In the genomic region with DNA sequence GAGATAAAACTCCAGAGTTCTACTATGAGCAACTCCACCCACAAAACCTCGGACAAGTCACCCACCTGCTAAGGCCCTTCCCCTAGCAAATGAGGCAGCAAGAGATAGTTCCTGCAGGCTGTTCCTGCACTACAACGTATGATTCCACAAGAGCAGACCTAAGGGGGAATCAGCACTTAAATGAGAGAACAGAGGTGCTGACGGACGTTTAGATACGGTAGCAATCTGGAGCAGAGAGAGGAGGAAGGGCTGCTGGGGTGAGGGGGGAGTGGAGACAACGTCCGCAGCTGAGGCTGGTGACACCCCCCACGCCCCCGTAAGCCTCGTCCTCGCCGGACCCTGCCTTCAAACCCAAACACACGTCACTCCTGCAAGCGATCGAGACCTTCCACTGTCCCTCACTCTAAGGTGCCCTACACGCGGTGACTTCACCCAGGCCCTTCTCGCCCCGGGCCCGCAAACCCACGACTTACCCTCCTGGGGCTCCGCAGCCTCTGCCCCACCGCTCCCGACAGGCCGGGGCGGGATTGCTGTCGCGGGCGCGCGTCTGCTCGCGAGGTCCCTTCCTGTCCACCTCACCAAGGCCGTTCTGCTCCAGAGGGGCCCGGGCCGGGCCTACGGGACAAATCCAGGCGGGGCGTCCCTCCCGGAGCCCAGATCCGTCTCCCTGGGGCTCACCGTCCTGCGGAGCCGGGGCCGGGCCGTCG, we compare ENCODE assay signal across 8 cellular contexts. TPM values are rescaled to one million over a fixed set of nuclear protein-coding genes. Genes with fewer than 3 reads are reported as not detected.
DNase-seq lines count a peak whose midpoint lies in the region; ATAC-seq and TF ChIP-seq lines count a peak whose summit lies in the region.

No MANE protein-coding gene starts in this region.

- H3K27ac ChIP-seq in duodenal mucosa (ENCODE audit: low read depth, low read length) = peak overlapping the region; percentile 77

- H3K27me3 Mint-ChIP-seq in activated B cell treated with CpG ODN at 0.5 μM for 24 hours = peaks cover 3% of the 10 kb centered on the region
- H3K27me3 Mint-ChIP-seq in memory B cell = no peaks in the 10 kb centered on the region

- H3K9me3 Mint-ChIP-seq in activated B cell treated with CpG ODN at 0.5 μM for 24 hours (peaks cover under 1% of the 10 kb centered on the region), memory B cell (peaks cover 3% of the 10 kb centered on the region)

- peak overlapping the region; percentile 84 to 97 for H3K4me3 ChIP-seq in duodenal mucosa (ENCODE audit: low read depth in 1 of 2, low read length in 2 of 2)

- peaks cover 8 to 10% of the 10 kb centered on the region in 2 donors for H3K4me1 ChIP-seq in duodenal mucosa (ENCODE audit: control insufficient read depth in 1 of 2, insufficient read depth in 2 of 2, low read length in 2 of 2)

- POLR2A ChIA-PET in activated B cell treated with CpG ODN at 0.5 μM for 24 hours (lab: Charles Lee) = no interaction called here

- H3K9me3 ChIP-seq in duodenal mucosa (ENCODE audit: control insufficient read depth in 1 of 2, low read length in 2 of 2) = peaks cover 6 to 13% of the 10 kb centered on the region in 2 donors

- intact Hi-C loops in activated B cell treated with CpG ODN at 0.5 μM for 24 hours (cut with micrococcal nuclease) = loop anchor here (5.0 to 10.0 kb wide), 3 partner anchors 111 to 881 kb away; a partner anchor contains a TSS

- peaks cover 48% of the 10 kb centered on the region for H3K4me1 Mint-ChIP-seq in activated B cell treated with CpG ODN at 0.5 μM for 24 hours
- peaks cover 38% of the 10 kb centered on the region for H3K4me1 Mint-ChIP-seq in memory B cell

- peaks cover 42% of the 10 kb centered on the region for H3K36me3 Mint-ChIP-seq in activated B cell treated with CpG ODN at 0.5 μM for 24 hours (ENCODE audit: low read depth)
- H3K36me3 Mint-ChIP-seq in memory B cell = peaks cover 26% of the 10 kb centered on the region

- peak overlapping the region; percentile 90 for H3K4me3 Mint-ChIP-seq in activated B cell treated with CpG ODN at 0.5 μM for 24 hours
- H3K4me3 Mint-ChIP-seq in memory B cell = peak overlapping the region; percentile 93

- CTCF ChIA-PET in activated B cell treated with CpG ODN at 0.5 μM for 24 hours (lab: Charles Lee) = no interaction called here

- peaks cover 0 to 8% of the 10 kb centered on the region in 2 donors for H3K27me3 ChIP-seq in duodenal mucosa (ENCODE audit: control insufficient read depth in 1 of 2, insufficient read depth in 2 of 2, low read length in 2 of 2)

- H3K9ac ChIP-seq in duodenal mucosa (ENCODE audit: low read depth in 1 of 2, low read length in 2 of 2) = peak overlapping the region; percentile 80 to 88

- DNase-seq in Daoy (ENCODE audit: low read depth) = peak; percentile 21
- peak in 50 of 76 experiments; percentile 2 to 55 (median 29) for DNase-seq in HUDEP-2 (lab: John Stamatoyannopoulos, UW; ENCODE audit: unreplicated experiment in 76 of 76)
- DNase-seq in activated B cell treated with CpG ODN at 0.5 μM for 24 hours = no peak
- peak in 1 of 2 donors; percentile 11 for DNase-seq in memory B cell (ENCODE audit: low spot score in 2 of 2)
- peak; percentile 15 for DNase-seq in stimulated activated naive CD4-positive, alpha-beta T cell treated with Interleukin-2 at 50 U/mL for 16 hours (lab: John Stamatoyannopoulos, UW)
- DNase-seq in NCI-H226 = no peak

- no peak for TF ChIP-seq CTCF in activated B cell treated with CpG ODN at 0.5 μM for 24 hours (IDR thresholded peaks at IDR 0.05)

- ATAC-seq in GM21515 (IDR thresholded peaks at IDR 0.05; ENCODE audit: unreplicated experiment) (peak; percentile 34), activated B cell treated with CpG ODN at 0.5 μM for 24 hours (ENCODE audit: low read depth) (peak; percentile 16), memory B cell (ENCODE audit: low read depth) (peak; percentile 16)

- H3K36me3 ChIP-seq in duodenal mucosa (ENCODE audit: control insufficient read depth in 1 of 2, insufficient read depth in 2 of 2, low read length in 2 of 2) = peaks cover 23 to 29% of the 10 kb centered on the region in 2 donors

- H3K27ac Mint-ChIP-seq in activated B cell treated with CpG ODN at 0.5 μM for 24 hours (peak overlapping the region; percentile 80), memory B cell (peak overlapping the region; percentile 80)

RNA-seq across cellular contexts. Expression of a gene that starts 0.6 kb away (rescaled TPM):
- total RNA-seq in Daoy (2014; rRNA removed; shearing (Covaris generic)) = 6.3 and 6.9 TPM in 2 replicates
- 31.3 and 35.6 TPM in 2 replicates for total RNA-seq in activated B cell treated with CpG ODN at 0.5 μM for 24 hours

RNA-seq across cellular contexts. Expression of a gene that starts 47.8 kb away (rescaled TPM):
- total RNA-seq in Daoy (2014; rRNA removed; shearing (Covaris generic)) = 0.11 and 0.51 TPM in 2 replicates
- total RNA-seq in activated B cell treated with CpG ODN at 0.5 μM for 24 hours = 0.37 and 1.1 TPM in 2 replicates

Comparison
In these comparisons a context has a peak if more than half of its experiments do, and no peak if none do; other contexts are left out.
1. DNase-seq: peak in Daoy (single experiment), HUDEP-2 (50 of 76) and stimulated activated naive CD4-positive, alpha-beta T cell treated with Interleukin-2 at 50 U/mL for 16 hours (single experiment); none in activated B cell treated with CpG ODN at 0.5 μM for 24 hours (single experiment) and NCI-H226 (single experiment).
2. Peak in every context shown above with its lines, with median percentiles within 50 percentile points of each other: ATAC-seq.